In genomic region chr6:136961848-136962247, GRCh38 we compare ENCODE assay signal across 21 cellular contexts. TPM values are rescaled to one million over a fixed set of nuclear protein-coding genes. Genes with fewer than 3 reads are reported as not detected.
DNase-seq lines count a peak whose midpoint lies in the region.
"Had no signal": no experiment of that assay in that cellular context is flagged by ENCODE, and none has a peak within 500 bp of the region (broad histone marks: within the 10 kb centered on the region; RNA-seq: fewer than 3 reads in every experiment).

No MANE protein-coding gene starts in this region.

- H3K79me1 ChIP-seq in mesendoderm (ENCODE audit: low read length) = no peaks in the 10 kb centered on the region

- no peak overlapping the region for H4K5ac ChIP-seq in mesendoderm (ENCODE audit: low read length)

- no peak overlapping the region for H3K23ac ChIP-seq in mesendoderm (ENCODE audit: low read length)

- H3K4me2 ChIP-seq in mesendoderm (ENCODE audit: low read length) = no peak overlapping the region
- H3K4me2 ChIP-seq: KMS-11, smooth muscle cell had no signal

- H3K18ac ChIP-seq in mesendoderm (ENCODE audit: low read length) = peak overlapping the region; percentile 51

- H3K4ac ChIP-seq in mesendoderm (ENCODE audit: low read depth, low read length) = no peak overlapping the region

- no peak overlapping the region for H4K8ac ChIP-seq in mesendoderm (ENCODE audit: low read depth, low read length)

- H2AK5ac ChIP-seq in mesendoderm (ENCODE audit: low read length) = no peak overlapping the region

- H3K36me3 ChIP-seq in mesendoderm (ENCODE audit: control insufficient read depth, insufficient read depth, low read length) = no peaks in the 10 kb centered on the region

- H3K27me3 ChIP-seq in mesendoderm (ENCODE audit: insufficient read depth, low read length, poor library complexity) = no peaks in the 10 kb centered on the region

- no CpG with 5 or more reads among the region's 5 CpGs for WGBS in mesendoderm (ENCODE audit: extremely low coverage, insufficient coverage, low lambda C conversion rate)

- H3K9ac ChIP-seq in mesendoderm (ENCODE audit: low read length) = no peak overlapping the region
- H3K9ac ChIP-seq: KMS-11 had no signal

- no peaks in the 10 kb centered on the region for H3K79me2 ChIP-seq in mesendoderm (ENCODE audit: control insufficient read depth, insufficient read depth, low read length)

- no peak overlapping the region for H2BK120ac ChIP-seq in mesendoderm (ENCODE audit: low read depth, low read length)

- H2BK15ac ChIP-seq in mesendoderm (replicated peaks; ENCODE audit: low read depth) = no peak overlapping the region

- H3K4me3 ChIP-seq in mesendoderm (ENCODE audit: low read length) = no peak overlapping the region
- H3K4me3 ChIP-seq: smooth muscle cell had no signal

- DNase-seq in DMS 273 (lab: John Stamatoyannopoulos, UW; ENCODE audit: unreplicated experiment) = peak; percentile 29
- no peak for DNase-seq in DMS 273 treated with DMSO at 0.1 percent for 48 hours (lab: John Stamatoyannopoulos, UW)
- peak; percentile 90 for DNase-seq in NCI-H146 treated with DMSO at 0.1 percent for 48 hours (lab: John Stamatoyannopoulos, UW; ENCODE audit: unreplicated experiment)
- DNase-seq in SHP77 treated with DMSO at 0.1 percent for 48 hours (lab: John Stamatoyannopoulos, UW) = peak; percentile 66
- no peak for DNase-seq in mesendoderm
- no peak for DNase-seq in activated T-cell treated with anti-CD3 and anti-CD28 coated beads for 4 hours
- DNase-seq in germinal center (ENCODE audit: low spot score) = no peak
- DNase-seq in activated CD4-positive, alpha-beta T cell treated with anti-CD3 and anti-CD28 coated beads, Interleukin-2, amount 50 U/mL, for 1 hour = no peak
- DNase-seq: activated CD4-positive, alpha-beta T cell treated with anti-CD3 and anti-CD28 coated beads, Interleukin-2, amount 10 ng/mL, durations not matched to agents 24 days and 14 days; activated CD8-positive, alpha-beta memory T cell treated with anti-CD3 and anti-CD28 coated beads, Interleukin-2, amount 10 ng/mL, durations not matched to agents 7 days and 5 days; activated naive CD4-positive, alpha-beta T cell treated with anti-CD3 and anti-CD28 coated beads for 36 hours; amniotic stem cell; CD8-positive, alpha-beta T cell; DND-41; kidney; RPMI8226; stimulated activated CD4-positive, alpha-beta T cell treated with anti-CD3 and anti-CD28 coated beads, Interleukin-2, amount 100 ng/mL, for 48 hours; T-helper 2 cell had no signal

- peaks cover 7% of the 10 kb centered on the region for H3K4me1 ChIP-seq in mesendoderm (ENCODE audit: control insufficient read depth, low read depth, low read length)

- no peak overlapping the region for H3K27ac ChIP-seq in mesendoderm (ENCODE audit: low read depth, low read length)
- H3K27ac ChIP-seq: 22Rv1, KMS-11 had no signal

- peak overlapping the region; percentile 6 for H3K56ac ChIP-seq in mesendoderm (ENCODE audit: low read length)

- H2BK5ac ChIP-seq in mesendoderm (ENCODE audit: low read length) = no peak overlapping the region

RNA-seq across cellular contexts. Expression of gene SLC35D3, which starts 39.7 kb away (rescaled TPM):
- polyA plus RNA-seq in mesendoderm (2013, experiment 1 of 2) = 0.13 TPM
- polyA plus RNA-seq in mesendoderm (2013, experiment 2 of 2) = 0.11 TPM
- polyA plus RNA-seq: smooth muscle cell had no signal

Comparison
In these comparisons a context has a peak if more than half of its experiments do, and no peak if none do; other contexts are left out.
1. DNase-seq: peak in DMS 273 (single experiment), NCI-H146 treated with DMSO at 0.1 percent for 48 hours (single experiment) and SHP77 treated with DMSO at 0.1 percent for 48 hours (single experiment); none in DMS 273 treated with DMSO at 0.1 percent for 48 hours (single experiment), mesendoderm (single experiment), activated T-cell treated with anti-CD3 and anti-CD28 coated beads for 4 hours (single experiment), germinal center (single experiment) and activated CD4-positive, alpha-beta T cell treated with anti-CD3 and anti-CD28 coated beads, Interleukin-2, amount 50 U/mL, for 1 hour (single experiment).